In genomic region chr2:127634626-127635379, GRCh38 we compare ENCODE assay signal across 23 cellular contexts. TPM values are rescaled to one million over a fixed set of nuclear protein-coding genes. Genes with fewer than 3 reads are reported as not detected.
DNase-seq lines count a peak whose midpoint lies in the region; ATAC-seq and TF ChIP-seq lines count a peak whose summit lies in the region.
"Had no signal": no experiment of that assay in that cellular context is flagged by ENCODE, and none has a peak within 500 bp of the region (broad histone marks: within the 10 kb centered on the region; RNA-seq: fewer than 3 reads in every experiment).

No MANE protein-coding gene starts in this region.

- intact Hi-C loops in heart right ventricle (cut with DNase I) (loop anchor here in 3 of 10 donors (5.0 to 10.0 kb wide), 2 partner anchors 42 to 60 kb away; partner anchors contain the start of gene LIMS2 (in 2 of the 3)), Right ventricle myocardium inferior (cut with DNase I) (loop anchor here (5.0 kb wide), 1 partner anchor 37 kb away; no protein-coding TSS in a partner anchor), esophagus muscularis mucosa (cut with DNase I) (loop anchor here (10.0 kb wide), 1 partner anchor 110 kb away; the partner anchor contains the start of gene IWS1)

- H3K9me3 ChIP-seq in heart right ventricle (no peaks in the 10 kb centered on the region), esophagus muscularis mucosa (no peaks in the 10 kb centered on the region), osteoblast (ENCODE audit: low read depth, low read length) (no peaks in the 10 kb centered on the region)
- H3K9me3 ChIP-seq: SK-N-SH, uterus had no signal

- H3K36me3 ChIP-seq in heart right ventricle (peaks cover 0 to 27% (median 3%) of the 10 kb centered on the region in 9 donors), esophagus muscularis mucosa (peaks cover 7 to 36% (median 17%) of the 10 kb centered on the region in 4 donors), osteoblast (ENCODE audit: insufficient read depth, low read length) (no peaks in the 10 kb centered on the region)
- H3K36me3 ChIP-seq: uterus had no signal

- H3K4me3 ChIP-seq in heart right ventricle (no peak overlapping the region), esophagus muscularis mucosa (no peak overlapping the region), osteoblast (ENCODE audit: insufficient read depth, low read length) (no peak overlapping the region)
- H3K4me3 ChIP-seq: uterus had no signal

- H2AFZ ChIP-seq in osteoblast (ENCODE audit: low read length) = no peak overlapping the region
- H2AFZ ChIP-seq: parathyroid adenoma had no signal

- 91% methylated on average over 17 of the region's 17 CpGs for WGBS in heart right ventricle, 2 donors
- 86% methylated on average over 9 of the region's 17 CpGs for WGBS in esophagus muscularis mucosa

- no peak for TF ChIP-seq POLR2A in esophagus muscularis mucosa (IDR thresholded peaks at IDR 0.05; ENCODE audit: low read depth)

- no peaks in the 10 kb centered on the region for H3K79me2 ChIP-seq in osteoblast (ENCODE audit: insufficient read depth, low read length)
- H3K79me2 ChIP-seq: parathyroid adenoma had no signal

- TF ChIP-seq EP300 in esophagus muscularis mucosa (IDR thresholded peaks at IDR 0.05) = no peak

- no peaks in the 10 kb centered on the region for H4K20me1 ChIP-seq in osteoblast (ENCODE audit: insufficient read depth, low read length)

- ATAC-seq in heart right ventricle (no peak), Right ventricle myocardium inferior (no peak), HG03571 (IDR thresholded peaks at IDR 0.05; ENCODE audit: unreplicated experiment) (no peak), left lobe of liver (no peak)
- no peak for ATAC-seq in stimulated activated naive CD8-positive, alpha-beta T cell treated with anti-CD3 and anti-CD28 coated beads, Interleukin-15, Interleukin-2, amounts not matched to agents 100 U/mL and 50 U/mL, for 24 hours
- ATAC-seq: HCT116; natural killer cell treated with Interleukin-12 subunit alpha and Interleukin-12 subunit beta and Interleukin-15 and Interleukin-18, amount 100 ng/mL, for 72 hours had no signal

- H3K27me3 ChIP-seq in heart right ventricle = no peaks in the 10 kb centered on the region
- no peaks in the 10 kb centered on the region for H3K27me3 ChIP-seq in esophagus muscularis mucosa
- no peaks in the 10 kb centered on the region for H3K27me3 ChIP-seq in osteoblast (ENCODE audit: insufficient read depth, low read length)
- H3K27me3 ChIP-seq: uterus had no signal

- TF ChIP-seq CTCF in heart right ventricle (IDR thresholded peaks at IDR 0.05) (no peak), esophagus muscularis mucosa (IDR thresholded peaks at IDR 0.05) (no peak), osteoblast (IDR thresholded peaks at IDR 0.05; ENCODE audit: extremely low read depth, low read depth, low read length) (no peak)

- DNase-seq in heart right ventricle (peak in 1 of 2 donors; percentile 16), Right ventricle myocardium inferior (ENCODE audit: missing footprints) (no peak), esophagus muscularis mucosa (ENCODE audit: extremely low spot score) (no peak), osteoblast (ENCODE audit: insufficient read length, low spot score, missing footprints) (peak; percentile 86), SHP77 (lab: John Stamatoyannopoulos, UW) (no peak), left lobe of liver (ENCODE audit: low spot score) (no peak)
- DNase-seq in stimulated activated naive CD8-positive, alpha-beta T cell treated with anti-CD3 and anti-CD28 coated beads, Interleukin-15, Interleukin-2, amounts not matched to agents 100 U/mL and 50 U/mL, for 24 hours = no peak
- DNase-seq: activated CD4-positive, alpha-beta T cell treated with anti-CD3 and anti-CD28 coated beads, Interleukin-2, amount 50 U/mL, for 1 hour; activated CD8-positive, alpha-beta memory T cell treated with anti-CD3 and anti-CD28 coated beads, Interleukin-2, amount 50 U/mL, for 4 hours; Calu3; NCI-H1105 treated with DMSO at 0.1 percent for 48 hours; NCI-H226; stimulated activated CD8-positive, alpha-beta memory T cell treated with anti-CD3 and anti-CD28 coated beads, Interleukin-4, amount 100 ng/mL, for 48 hours had no signal

- H3K4me1 ChIP-seq in heart right ventricle = peaks cover 28 to 98% (median 73%) of the 10 kb centered on the region in 9 donors
- peaks cover 85 to 99% (median 97%) of the 10 kb centered on the region in 4 donors for H3K4me1 ChIP-seq in esophagus muscularis mucosa
- H3K4me1 ChIP-seq in osteoblast (ENCODE audit: insufficient read depth, low read length) = peaks cover 11% of the 10 kb centered on the region
- H3K4me1 ChIP-seq: parathyroid adenoma had no signal

- peak overlapping the region in 8 of 10 donors; percentile 19 to 95 (median 73) for H3K27ac ChIP-seq in heart right ventricle
- H3K27ac ChIP-seq in esophagus muscularis mucosa (replicated peaks in 1 of 4) = peak overlapping the region; percentile 26 to 85 (median 64)
- H3K27ac ChIP-seq in osteoblast (ENCODE audit: low read depth, low read length) = no peak overlapping the region
- H3K27ac ChIP-seq: parathyroid adenoma, VCaP had no signal

- no peak overlapping the region for H3K4me2 ChIP-seq in osteoblast (ENCODE audit: insufficient read depth, low read length)
- H3K4me2 ChIP-seq: SK-N-SH had no signal

RNA-seq across cellular contexts. Expression of gene GPR17, which starts 11.2 kb away (rescaled TPM):
- total RNA-seq in heart right ventricle (under 1 TPM in 6 of 10 donors, not detected in 4; 0.22 to 0.59 (median 0.46) TPM), Right ventricle myocardium inferior (0.16 TPM), esophagus muscularis mucosa (under 1 TPM in 1 of 4 donors, not detected in 3; 0.40 TPM), osteoblast (not detected in 2 replicates), left lobe of liver (not detected)
- 10 to 100 TPM in 1 of 2 donors, under 1 TPM in 1; 0.28 to 16.5 TPM for polyA plus RNA-seq in heart right ventricle
- total RNA-seq: Calu3; mesothelial cell of epicardium; natural killer cell treated with Interleukin-12 subunit alpha and Interleukin-12 subunit beta and Interleukin-15 and Interleukin-18, amount 100 ng/mL, for 72 hours; T-helper 2 cell treated with Interferon-gamma antibody and Interleukin-4, amounts not matched to agents 100 ng/mL and 5 ng/mL, for 36 hours had no signal
- polyA plus RNA-seq: BJ had no signal

RNA-seq across cellular contexts. Expression of gene LIMS2, which starts 40.5 kb away (rescaled TPM):
- total RNA-seq in heart right ventricle (100 to 1,000 TPM; 150 to 285 (median 160) TPM), Right ventricle myocardium inferior (260 TPM), esophagus muscularis mucosa (100 to 1,000 TPM in 3 of 4 donors, 10 to 100 TPM in 1; 99.2 to 342 (median 175) TPM), osteoblast (11.2 and 14.8 TPM in 2 replicates), left lobe of liver (31.0 TPM)
- 100 to 1,000 TPM; 148 to 687 TPM for polyA plus RNA-seq in heart right ventricle
- total RNA-seq: natural killer cell treated with Interleukin-12 subunit alpha and Interleukin-12 subunit beta and Interleukin-15 and Interleukin-18, amount 100 ng/mL, for 72 hours had no signal
